In the genomic region with DNA sequence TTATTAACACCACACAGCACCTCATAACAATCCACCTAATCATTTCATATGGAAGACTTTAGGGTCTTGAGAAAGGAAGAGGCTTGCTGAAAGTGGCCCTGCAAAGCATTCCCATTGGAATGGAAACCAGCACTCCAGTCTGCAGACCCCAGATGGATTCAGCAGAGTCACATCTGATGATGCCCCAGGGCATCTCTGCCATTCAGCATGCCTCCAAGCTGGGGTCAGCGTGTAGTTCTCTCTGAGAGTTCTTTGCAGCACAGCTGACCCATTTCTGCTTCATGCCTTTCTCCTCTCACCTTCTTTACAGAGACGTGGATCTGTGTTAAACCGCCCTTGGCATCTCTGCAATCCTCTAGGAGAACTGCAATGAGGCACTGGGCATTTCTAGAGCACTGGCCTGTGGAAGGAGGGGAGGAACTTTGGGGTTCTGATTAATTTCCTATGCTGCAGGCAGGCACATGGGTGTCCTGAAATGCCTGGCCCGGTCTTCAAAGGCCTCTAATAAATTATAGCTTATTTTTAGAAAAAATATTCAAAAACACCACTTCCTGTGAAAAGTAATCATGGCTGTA, we compare ENCODE assay signal across 1 cellular context.
TF ChIP-seq lines count a peak whose summit lies in the region.

No MANE protein-coding gene starts in this region.

TF ChIP-seq in GM23338, 12 proteins besides CTCF, POLR2A, EP300 and RAD21:
- TF ChIP-seq EZH2 (IDR thresholded peaks at IDR 0.05; ENCODE audit: low read depth, unreplicated experiment) = no peak
- TF ChIP-seq STAT1 (IDR thresholded peaks at IDR 0.05; ENCODE audit: unreplicated experiment) = no peak
- TF ChIP-seq POLR2AphosphoS5 (IDR thresholded peaks at IDR 0.05; ENCODE audit: low read depth) = no peak
- TF ChIP-seq, protein P1, sequence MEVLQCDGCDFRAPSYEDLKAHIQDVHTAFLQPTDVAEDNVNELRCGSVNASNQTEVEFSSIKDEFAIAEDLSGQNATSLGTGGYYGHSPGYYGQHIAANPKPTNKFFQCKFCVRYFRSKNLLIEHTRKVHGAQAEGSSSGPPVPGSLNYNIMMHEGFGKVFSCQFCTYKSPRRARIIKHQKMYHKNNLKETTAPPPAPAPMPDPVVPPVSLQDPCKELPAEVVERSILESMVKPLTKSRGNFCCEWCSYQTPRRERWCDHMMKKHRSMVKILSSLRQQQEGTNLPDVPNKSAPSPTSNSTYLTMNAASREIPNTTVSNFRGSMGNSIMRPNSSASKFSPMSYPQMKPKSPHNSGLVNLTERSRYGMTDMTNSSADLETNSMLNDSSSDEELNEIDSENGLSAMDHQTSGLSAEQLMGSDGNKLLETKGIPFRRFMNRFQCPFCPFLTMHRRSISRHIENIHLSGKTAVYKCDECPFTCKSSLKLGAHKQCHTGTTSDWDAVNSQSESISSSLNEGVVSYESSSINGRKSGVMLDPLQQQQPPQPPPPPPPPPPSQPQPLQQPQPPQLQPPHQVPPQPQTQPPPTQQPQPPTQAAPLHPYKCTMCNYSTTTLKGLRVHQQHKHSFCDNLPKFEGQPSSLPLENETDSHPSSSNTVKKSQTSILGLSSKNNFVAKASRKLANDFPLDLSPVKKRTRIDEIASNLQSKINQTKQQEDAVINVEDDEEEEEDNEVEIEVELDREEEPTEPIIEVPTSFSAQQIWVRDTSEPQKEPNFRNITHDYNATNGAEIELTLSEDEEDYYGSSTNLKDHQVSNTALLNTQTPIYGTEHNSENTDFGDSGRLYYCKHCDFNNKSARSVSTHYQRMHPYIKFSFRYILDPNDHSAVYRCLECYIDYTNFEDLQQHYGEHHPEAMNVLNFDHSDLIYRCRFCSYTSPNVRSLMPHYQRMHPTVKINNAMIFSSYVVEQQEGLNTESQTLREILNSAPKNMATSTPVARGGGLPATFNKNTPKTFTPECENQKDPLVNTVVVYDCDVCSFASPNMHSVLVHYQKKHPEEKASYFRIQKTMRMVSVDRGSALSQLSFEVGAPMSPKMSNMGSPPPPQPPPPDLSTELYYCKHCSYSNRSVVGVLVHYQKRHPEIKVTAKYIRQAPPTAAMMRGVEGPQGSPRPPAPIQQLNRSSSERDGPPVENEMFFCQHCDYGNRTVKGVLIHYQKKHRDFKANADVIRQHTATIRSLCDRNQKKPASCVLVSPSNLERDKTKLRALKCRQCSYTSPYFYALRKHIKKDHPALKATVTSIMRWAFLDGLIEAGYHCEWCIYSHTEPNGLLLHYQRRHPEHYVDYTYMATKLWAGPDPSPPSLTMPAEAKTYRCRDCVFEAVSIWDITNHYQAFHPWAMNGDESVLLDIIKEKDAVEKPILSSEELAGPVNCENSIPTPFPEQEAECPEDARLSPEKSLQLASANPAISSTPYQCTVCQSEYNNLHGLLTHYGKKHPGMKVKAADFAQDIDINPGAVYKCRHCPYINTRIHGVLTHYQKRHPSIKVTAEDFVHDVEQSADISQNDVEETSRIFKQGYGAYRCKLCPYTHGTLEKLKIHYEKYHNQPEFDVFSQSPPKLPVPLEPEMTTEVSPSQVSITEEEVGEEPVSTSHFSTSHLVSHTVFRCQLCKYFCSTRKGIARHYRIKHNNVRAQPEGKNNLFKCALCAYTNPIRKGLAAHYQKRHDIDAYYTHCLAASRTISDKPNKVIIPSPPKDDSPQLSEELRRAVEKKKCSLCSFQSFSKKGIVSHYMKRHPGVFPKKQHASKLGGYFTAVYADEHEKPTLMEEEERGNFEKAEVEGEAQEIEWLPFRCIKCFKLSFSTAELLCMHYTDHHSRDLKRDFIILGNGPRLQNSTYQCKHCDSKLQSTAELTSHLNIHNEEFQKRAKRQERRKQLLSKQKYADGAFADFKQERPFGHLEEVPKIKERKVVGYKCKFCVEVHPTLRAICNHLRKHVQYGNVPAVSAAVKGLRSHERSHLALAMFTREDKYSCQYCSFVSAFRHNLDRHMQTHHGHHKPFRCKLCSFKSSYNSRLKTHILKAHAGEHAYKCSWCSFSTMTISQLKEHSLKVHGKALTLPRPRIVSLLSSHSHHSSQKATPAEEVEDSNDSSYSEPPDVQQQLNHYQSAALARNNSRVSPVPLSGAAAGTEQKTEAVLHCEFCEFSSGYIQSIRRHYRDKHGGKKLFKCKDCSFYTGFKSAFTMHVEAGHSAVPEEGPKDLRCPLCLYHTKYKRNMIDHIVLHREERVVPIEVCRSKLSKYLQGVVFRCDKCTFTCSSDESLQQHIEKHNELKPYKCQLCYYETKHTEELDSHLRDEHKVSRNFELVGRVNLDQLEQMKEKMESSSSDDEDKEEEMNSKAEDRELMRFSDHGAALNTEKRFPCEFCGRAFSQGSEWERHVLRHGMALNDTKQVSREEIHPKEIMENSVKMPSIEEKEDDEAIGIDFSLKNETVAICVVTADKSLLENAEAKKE (CRISPR knock-in tag; IDR thresholded peaks at IDR 0.05) = no peak
- TF ChIP-seq EZH2phosphoT487 (IDR thresholded peaks at IDR 0.05; ENCODE audit: unreplicated experiment) = no peak
- TF ChIP-seq ZNF331 (CRISPR knock-in tag; IDR thresholded peaks at IDR 0.05; ENCODE audit: low read depth) = no peak
- TF ChIP-seq, protein P2, sequence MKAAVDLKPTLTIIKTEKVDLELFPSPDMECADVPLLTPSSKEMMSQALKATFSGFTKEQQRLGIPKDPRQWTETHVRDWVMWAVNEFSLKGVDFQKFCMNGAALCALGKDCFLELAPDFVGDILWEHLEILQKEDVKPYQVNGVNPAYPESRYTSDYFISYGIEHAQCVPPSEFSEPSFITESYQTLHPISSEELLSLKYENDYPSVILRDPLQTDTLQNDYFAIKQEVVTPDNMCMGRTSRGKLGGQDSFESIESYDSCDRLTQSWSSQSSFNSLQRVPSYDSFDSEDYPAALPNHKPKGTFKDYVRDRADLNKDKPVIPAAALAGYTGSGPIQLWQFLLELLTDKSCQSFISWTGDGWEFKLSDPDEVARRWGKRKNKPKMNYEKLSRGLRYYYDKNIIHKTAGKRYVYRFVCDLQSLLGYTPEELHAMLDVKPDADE (IDR thresholded peaks at IDR 0.05) = no peak
- TF ChIP-seq ZNF114 (CRISPR knock-in tag; IDR thresholded peaks at IDR 0.05) = no peak
- no peak for TF ChIP-seq NANOG (IDR thresholded peaks at IDR 0.05; ENCODE audit: borderline replicate concordance)
- TF ChIP-seq, protein P3, sequence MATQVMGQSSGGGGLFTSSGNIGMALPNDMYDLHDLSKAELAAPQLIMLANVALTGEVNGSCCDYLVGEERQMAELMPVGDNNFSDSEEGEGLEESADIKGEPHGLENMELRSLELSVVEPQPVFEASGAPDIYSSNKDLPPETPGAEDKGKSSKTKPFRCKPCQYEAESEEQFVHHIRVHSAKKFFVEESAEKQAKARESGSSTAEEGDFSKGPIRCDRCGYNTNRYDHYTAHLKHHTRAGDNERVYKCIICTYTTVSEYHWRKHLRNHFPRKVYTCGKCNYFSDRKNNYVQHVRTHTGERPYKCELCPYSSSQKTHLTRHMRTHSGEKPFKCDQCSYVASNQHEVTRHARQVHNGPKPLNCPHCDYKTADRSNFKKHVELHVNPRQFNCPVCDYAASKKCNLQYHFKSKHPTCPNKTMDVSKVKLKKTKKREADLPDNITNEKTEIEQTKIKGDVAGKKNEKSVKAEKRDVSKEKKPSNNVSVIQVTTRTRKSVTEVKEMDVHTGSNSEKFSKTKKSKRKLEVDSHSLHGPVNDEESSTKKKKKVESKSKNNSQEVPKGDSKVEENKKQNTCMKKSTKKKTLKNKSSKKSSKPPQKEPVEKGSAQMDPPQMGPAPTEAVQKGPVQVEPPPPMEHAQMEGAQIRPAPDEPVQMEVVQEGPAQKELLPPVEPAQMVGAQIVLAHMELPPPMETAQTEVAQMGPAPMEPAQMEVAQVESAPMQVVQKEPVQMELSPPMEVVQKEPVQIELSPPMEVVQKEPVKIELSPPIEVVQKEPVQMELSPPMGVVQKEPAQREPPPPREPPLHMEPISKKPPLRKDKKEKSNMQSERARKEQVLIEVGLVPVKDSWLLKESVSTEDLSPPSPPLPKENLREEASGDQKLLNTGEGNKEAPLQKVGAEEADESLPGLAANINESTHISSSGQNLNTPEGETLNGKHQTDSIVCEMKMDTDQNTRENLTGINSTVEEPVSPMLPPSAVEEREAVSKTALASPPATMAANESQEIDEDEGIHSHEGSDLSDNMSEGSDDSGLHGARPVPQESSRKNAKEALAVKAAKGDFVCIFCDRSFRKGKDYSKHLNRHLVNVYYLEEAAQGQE (IDR thresholded peaks at IDR 0.05; ENCODE audit: unreplicated experiment) = no peak
- no peak for TF ChIP-seq CREB1 (CRISPR knock-in tag; IDR thresholded peaks at IDR 0.05; ENCODE audit: low read depth)
- TF ChIP-seq JUNB (IDR thresholded peaks at IDR 0.05; ENCODE audit: unreplicated experiment) = no peak
